In the genomic region with DNA sequence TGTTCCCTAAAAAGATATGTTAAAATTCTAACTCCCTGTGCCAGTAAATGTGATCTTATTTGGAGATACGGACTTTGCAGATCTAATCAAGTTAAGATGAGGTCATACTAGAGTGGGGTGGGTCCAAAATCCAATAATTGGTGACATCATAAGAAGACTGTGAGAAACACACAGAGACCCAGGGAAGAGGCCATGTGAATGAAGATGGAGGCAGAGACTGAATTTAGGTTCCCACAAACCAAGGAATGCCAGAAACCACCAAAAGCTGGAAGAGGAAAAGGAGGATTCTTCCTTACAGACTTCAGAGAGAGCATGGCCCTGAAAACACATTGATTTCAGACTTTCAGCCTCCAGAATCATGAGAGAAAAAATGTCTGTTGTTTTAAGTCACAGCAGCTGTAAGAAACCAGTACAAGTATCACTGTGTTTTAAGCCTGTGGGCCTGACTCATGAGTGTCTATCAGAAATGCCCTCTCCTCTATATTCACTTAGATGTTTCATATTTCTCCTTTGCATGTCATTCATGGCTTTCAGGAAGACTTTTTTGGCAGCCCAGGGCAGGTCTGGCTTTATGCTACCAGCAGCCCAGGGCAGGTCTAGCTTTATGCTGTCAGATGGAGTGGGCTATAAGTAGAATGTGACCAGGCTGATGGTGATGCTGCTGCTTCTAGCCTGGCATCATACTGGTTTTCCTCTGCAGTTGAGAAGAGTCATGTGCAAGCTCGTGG, we compare ENCODE assay signal across 23 cellular contexts.
A peak's percentile ranks its signal among the peaks of the same experiment; 100 is the strongest.
DNase-seq lines count a peak whose midpoint lies in the region; ATAC-seq and TF ChIP-seq lines count a peak whose summit lies in the region.
"Had no signal": no experiment of that assay in that cellular context is flagged by ENCODE, and none has a peak within 500 bp of the region (broad histone marks: within the 10 kb centered on the region; RNA-seq: fewer than 3 reads in every experiment).

No MANE protein-coding gene starts in this region.

- peak overlapping the region in 2 of 3 experiments; percentile 6 to 63; a peak in 3 of 7 replicates for H3K27ac Mint-ChIP-seq in H9
- H3K27ac Mint-ChIP-seq: activated CD4-positive, alpha-beta memory T cell treated with anti-CD3 and anti-CD28 coated beads, Interleukin-2, amount 10 ng/mL, durations not matched to agents 7 days and 5 days; activated naive CD4-positive, alpha-beta T cell treated with anti-CD3 and anti-CD28 coated beads, Interleukin-2, amount 50 U/mL, for 24 hours; CD4-positive, CD25-positive, alpha-beta regulatory T cell; effector memory CD8-positive, alpha-beta T cell; naive thymus-derived CD4-positive, alpha-beta T cell; T-helper 17 cell had no signal

- H2BK5ac ChIP-seq in H9 (ENCODE audit: insufficient read length, low read length) = no peak overlapping the region
- no peak overlapping the region for H2BK5ac ChIP-seq in trophoblast cell (ENCODE audit: low read depth, low read length, poor library complexity)

- no peak overlapping the region for H4K5ac ChIP-seq in H9 (ENCODE audit: insufficient read length, low read depth, low read length)

- H3K4me3 ChIP-seq in PC-3 (ENCODE audit: low read length) (no peak overlapping the region), fibroblast of mammary gland (ENCODE audit: control insufficient read depth, low read depth, low read length) (no peak overlapping the region), trophoblast cell (ENCODE audit: low read depth, low read length) (no peak overlapping the region)
- H3K4me3 ChIP-seq: cardiac muscle cell, coronary artery, left lung, SK-N-MC had no signal

- no peaks in the 10 kb centered on the region for H3K27me3 ChIP-seq in H9 (ENCODE audit: insufficient read depth, low read length)
- no peaks in the 10 kb centered on the region for H3K27me3 ChIP-seq in PC-3 (ENCODE audit: low read length)
- no peaks in the 10 kb centered on the region for H3K27me3 ChIP-seq in trophoblast cell (ENCODE audit: insufficient read depth, low read length)
- H3K27me3 ChIP-seq: cardiac muscle cell, left lung had no signal

- no peak overlapping the region for H2BK15ac ChIP-seq in H9 (ENCODE audit: low read depth, low read length)

- H4K91ac ChIP-seq in H9 (ENCODE audit: insufficient read length, low read depth, low read length) (no peak overlapping the region), trophoblast cell (ENCODE audit: low read depth, low read length) (no peak overlapping the region)

- H3K4ac ChIP-seq in H9 (ENCODE audit: low read depth, low read length) = no peak overlapping the region
- no peak overlapping the region for H3K4ac ChIP-seq in trophoblast cell (ENCODE audit: low read depth, low read length)

- H3K36me3 Mint-ChIP-seq in H9 (ENCODE audit: insufficient read depth in 1 of 3, low read depth in 3 of 3) = no peaks in the 10 kb centered on the region
- H3K36me3 Mint-ChIP-seq: activated naive CD4-positive, alpha-beta T cell treated with anti-CD3 and anti-CD28 coated beads, Interleukin-2, amount 50 U/mL, for 24 hours had no signal

- H3K79me1 ChIP-seq in H9 (ENCODE audit: insufficient read depth, low read depth, low read length, poor library complexity, severe bottlenecking) (no peaks in the 10 kb centered on the region), trophoblast cell (ENCODE audit: low read length) (peaks cover 2% of the 10 kb centered on the region)

- H4K8ac ChIP-seq in H9 (replicated peaks; ENCODE audit: insufficient read length, low read depth, low read length) (no peak overlapping the region), trophoblast cell (ENCODE audit: low read depth, low read length) (no peak overlapping the region)

- no peak for DNase-seq in H9
- peak; percentile 45 for DNase-seq in PC-3
- peak; percentile 15 for DNase-seq in fibroblast of mammary gland (ENCODE audit: low read depth)
- peak; percentile 87 for DNase-seq in trophoblast cell
- DNase-seq in omental fat pad (ENCODE audit: low spot score) = no peak
- DNase-seq in NCI-H2107 (lab: John Stamatoyannopoulos, UW) = no peak
- DNase-seq in cerebellar nuclear complex (lab: John Stamatoyannopoulos, UW) = no peak
- DNase-seq: activated CD4-positive, alpha-beta memory T cell treated with anti-CD3 and anti-CD28 coated beads, Interleukin-2, amount 10 ng/mL, durations not matched to agents 7 days and 5 days; activated CD4-positive, CD25-positive, alpha-beta regulatory T cell treated with anti-CD3 and anti-CD28 coated beads, Interleukin-2, amount 50 U/mL, for 72 hours; activated CD8-positive, alpha-beta memory T cell treated with anti-CD3 and anti-CD28 coated beads, Interleukin-2, amount 50 U/mL, for 48 hours; CD4-positive, CD25-positive, alpha-beta regulatory T cell; effector memory CD8-positive, alpha-beta T cell; left lung; naive thymus-derived CD4-positive, alpha-beta T cell; NCI-H187 treated with DMSO at 0.1 percent for 48 hours; RPMI8226; stimulated activated CD4-positive, alpha-beta T cell treated with anti-CD3 and anti-CD28 coated beads, Interleukin-2, amount 100 ng/mL, for 48 hours; substantia nigra; T-helper 17 cell had no signal

- no TSS peak for BruUV-seq in PC-3 (replicated peaks; lab: Mats Ljungman, UMichigan)

- no peaks in the 10 kb centered on the region for H3K27me3 Mint-ChIP-seq in H9 (ENCODE audit: low read depth)
- H3K27me3 Mint-ChIP-seq: activated CD4-positive, alpha-beta memory T cell treated with anti-CD3 and anti-CD28 coated beads, Interleukin-2, amount 10 ng/mL, durations not matched to agents 7 days and 5 days; activated naive CD4-positive, alpha-beta T cell treated with anti-CD3 and anti-CD28 coated beads, Interleukin-2, amount 50 U/mL, for 24 hours; CD4-positive, CD25-positive, alpha-beta regulatory T cell; effector memory CD8-positive, alpha-beta T cell; naive thymus-derived CD4-positive, alpha-beta T cell; T-helper 17 cell had no signal

- no peak overlapping the region for H3K56ac ChIP-seq in H9 (ENCODE audit: insufficient read length, low read depth, low read length)

- H3F3A ChIP-seq in PC-3 (ENCODE audit: low read length, unreplicated experiment) = no peaks in the 10 kb centered on the region

- ATAC-seq in PC-3 (peak; percentile 56), omental fat pad (ENCODE audit: low FRiP score) (no peak)
- ATAC-seq: effector memory CD8-positive, alpha-beta T cell; left lung; naive thymus-derived CD4-positive, alpha-beta T cell; T-helper 17 cell had no signal

- H2AK5ac ChIP-seq in H9 (ENCODE audit: insufficient read length, low read length) = no peak overlapping the region
- H2AK5ac ChIP-seq in trophoblast cell (ENCODE audit: low read length) = no peak overlapping the region

- H3K23ac ChIP-seq in H9 (ENCODE audit: insufficient read length, low read depth, low read length) (no peak overlapping the region), trophoblast cell (ENCODE audit: low read length) (no peak overlapping the region)

- TF ChIP-seq CTCF in H9 (conservative IDR thresholded peaks at IDR 0.05) (no peak), PC-3 (conservative IDR thresholded peaks at IDR 0.05; ENCODE audit: low read depth, low read length) (no peak), fibroblast of mammary gland (conservative IDR thresholded peaks at IDR 0.05; ENCODE audit: control insufficient read depth, insufficient read depth, low read depth, low read length) (no peak), omental fat pad (IDR thresholded peaks at IDR 0.05) (no peak)

- H3K18ac ChIP-seq in H9 (ENCODE audit: insufficient read length, low read depth, low read length) (no peak overlapping the region), trophoblast cell (ENCODE audit: low read length) (no peak overlapping the region)

- H3K4me3 Mint-ChIP-seq in H9 = no peak overlapping the region
- H3K4me3 Mint-ChIP-seq: activated CD4-positive, alpha-beta memory T cell treated with anti-CD3 and anti-CD28 coated beads, Interleukin-2, amount 10 ng/mL, durations not matched to agents 7 days and 5 days; activated naive CD4-positive, alpha-beta T cell treated with anti-CD3 and anti-CD28 coated beads, Interleukin-2, amount 50 U/mL, for 24 hours; CD4-positive, CD25-positive, alpha-beta regulatory T cell; effector memory CD8-positive, alpha-beta T cell; naive thymus-derived CD4-positive, alpha-beta T cell; T-helper 17 cell had no signal

- H2BK20ac ChIP-seq in H9 (ENCODE audit: low read depth, low read length, poor library complexity, severe bottlenecking) = no peak overlapping the region

- H3K79me2 ChIP-seq in H9 (ENCODE audit: insufficient read depth, low read length) = no peaks in the 10 kb centered on the region
- no peaks in the 10 kb centered on the region for H3K79me2 ChIP-seq in PC-3 (ENCODE audit: low read length)
- H3K79me2 ChIP-seq in trophoblast cell (ENCODE audit: control insufficient read depth, insufficient read depth, low read length, poor library complexity) = no peaks in the 10 kb centered on the region

- no peaks in the 10 kb centered on the region for H3K9me2 ChIP-seq in PC-3 (replicated peaks; ENCODE audit: low read length)

- H3K4me1 ChIP-seq in H9 (ENCODE audit: insufficient read depth, low read length) (no peaks in the 10 kb centered on the region), PC-3 (ENCODE audit: insufficient read depth, low read length) (peaks cover 18% of the 10 kb centered on the region), trophoblast cell (ENCODE audit: control insufficient read depth in 1 of 2, insufficient read depth in 2 of 2, low read length in 2 of 2) (peaks cover under 1 to 10% of the 10 kb centered on the region in 2 experiments)
- H3K4me1 ChIP-seq: left lung had no signal

- no peaks in the 10 kb centered on the region for H3K9me3 Mint-ChIP-seq in H9
- H3K9me3 Mint-ChIP-seq: activated CD4-positive, alpha-beta memory T cell treated with anti-CD3 and anti-CD28 coated beads, Interleukin-2, amount 10 ng/mL, durations not matched to agents 7 days and 5 days; activated naive CD4-positive, alpha-beta T cell treated with anti-CD3 and anti-CD28 coated beads, Interleukin-2, amount 50 U/mL, for 24 hours; effector memory CD8-positive, alpha-beta T cell had no signal

- CTCF ChIA-PET in PC-3 (lab: Charles Lee) = no interaction called here

- H3K4me1 Mint-ChIP-seq in H9 = peaks cover 1 to 11% of the 10 kb centered on the region in 2 experiments
- H3K4me1 Mint-ChIP-seq: activated CD4-positive, alpha-beta memory T cell treated with anti-CD3 and anti-CD28 coated beads, Interleukin-2, amount 10 ng/mL, durations not matched to agents 7 days and 5 days; activated naive CD4-positive, alpha-beta T cell treated with anti-CD3 and anti-CD28 coated beads, Interleukin-2, amount 50 U/mL, for 24 hours; CD4-positive, CD25-positive, alpha-beta regulatory T cell; naive thymus-derived CD4-positive, alpha-beta T cell; T-helper 17 cell had no signal

- no peak overlapping the region for H3K27ac ChIP-seq in H9 (ENCODE audit: insufficient read length, low read depth, low read length)
- peak overlapping the region; percentile 58 for H3K27ac ChIP-seq in PC-3 (ENCODE audit: low read length)
- peak overlapping the region; percentile 41 for H3K27ac ChIP-seq in trophoblast cell (ENCODE audit: low read depth, low read length)
- H3K27ac ChIP-seq: cardiac muscle cell, coronary artery, left lung, SK-N-MC had no signal

- no CpG with 5 or more reads among the region's 2 CpGs for WGBS in H9 (ENCODE audit: extremely low coverage, insufficient read length, low lambda C conversion rate)
- WGBS in trophoblast cell (ENCODE audit: extremely low coverage, insufficient coverage, insufficient read length) = no CpG with 5 or more reads among the region's 2 CpGs

- POLR2A ChIA-PET in PC-3 (lab: Charles Lee; ENCODE audit: unreplicated experiment) = no interaction called here

- no peak overlapping the region for H2BK12ac ChIP-seq in H9 (ENCODE audit: insufficient read length, low read depth, low read length)
- no peak overlapping the region for H2BK12ac ChIP-seq in trophoblast cell (ENCODE audit: low read length)

- no peaks in the 10 kb centered on the region for H3K9me3 ChIP-seq in H9 (ENCODE audit: control insufficient read depth, low read depth, low read length)
- no peaks in the 10 kb centered on the region for H3K9me3 ChIP-seq in PC-3 (ENCODE audit: low read length)
- no peaks in the 10 kb centered on the region for H3K9me3 ChIP-seq in trophoblast cell (ENCODE audit: insufficient read depth, low read depth, low read length)
- H3K9me3 ChIP-seq: left lung had no signal

- H4K12ac ChIP-seq in trophoblast cell (ENCODE audit: low read depth, low read length) = no peak overlapping the region

- H3K14ac ChIP-seq in H9 (ENCODE audit: insufficient read depth, low read length) (no peak overlapping the region), trophoblast cell (ENCODE audit: low read length) (no peak overlapping the region)

- no peak overlapping the region for H3K4me2 ChIP-seq in H9 (ENCODE audit: insufficient read depth, insufficient read length, low read length)
- H3K4me2 ChIP-seq in PC-3 (ENCODE audit: low read length) = peak overlapping the region; percentile 57
- no peak overlapping the region for H3K4me2 ChIP-seq in trophoblast cell (ENCODE audit: low read length)

- H2AFZ ChIP-seq in H9 (ENCODE audit: low read length) = no peak overlapping the region
- no peak overlapping the region for H2AFZ ChIP-seq in PC-3 (ENCODE audit: low read length)
- H2AFZ ChIP-seq in trophoblast cell (ENCODE audit: insufficient read depth, low read length, poor library complexity) = no peak overlapping the region

- H3T11ph ChIP-seq in H9 (ENCODE audit: low read length) = no peak overlapping the region

- H3K36me3 ChIP-seq in PC-3 (ENCODE audit: low read depth, low read length) (no peaks in the 10 kb centered on the region), trophoblast cell (ENCODE audit: control insufficient read depth in 1 of 2, insufficient read depth in 2 of 2, low read length in 2 of 2) (peaks cover 2 to 4% of the 10 kb centered on the region in 2 experiments)
- H3K36me3 ChIP-seq: cardiac muscle cell had no signal

- intact Hi-C loops in PC-3 (cut with micrococcal nuclease) = loop anchor here (5.0 kb wide), 1 partner anchor 99 kb away; a partner anchor contains a TSS

- H4K20me1 ChIP-seq in H9 (ENCODE audit: control insufficient read depth, insufficient read depth, insufficient read length) (no peaks in the 10 kb centered on the region), PC-3 (ENCODE audit: low read length) (no peaks in the 10 kb centered on the region)

- H3K23me2 ChIP-seq in H9 (ENCODE audit: insufficient read length, low read depth, low read length, poor library complexity, severe bottlenecking) = no peaks in the 10 kb centered on the region

- H2BK120ac ChIP-seq in H9 (ENCODE audit: low read depth, low read length, poor library complexity, severe bottlenecking) = no peak overlapping the region
- no peak overlapping the region for H2BK120ac ChIP-seq in trophoblast cell (ENCODE audit: insufficient read depth, low read length, poor library complexity)

- H3K9ac ChIP-seq in H9 (ENCODE audit: extremely low read depth, insufficient read length, low read length) = no peak overlapping the region
- 0 out of 2 replicates have a peak overlapping the region, but pooled peaks have one; percentile 13 for H3K9ac ChIP-seq in PC-3 (ENCODE audit: low read length)
- H3K9ac ChIP-seq in trophoblast cell (ENCODE audit: low read length) = no peak overlapping the region

Comparison
In these comparisons a context has a peak if more than half of its experiments do, and no peak if none do; other contexts are left out.
1. DNase-seq: peak in PC-3 (single experiment), fibroblast of mammary gland (single experiment) and trophoblast cell (2 of 2); none in H9 (single experiment), omental fat pad (single experiment), NCI-H2107 (single experiment) and cerebellar nuclear complex (0 of 2).